In genomic region chr4:108650212-108651067, GRCh38 we compare ENCODE assay signal across 1 cellular context.
TF ChIP-seq lines count a peak whose summit lies in the region.

Gene OSTC (plus strand): TSS chr4:108650599. CDS start chr4:108650656, 57 bp downstream.

TF ChIP-seq in HepG2, 621 proteins besides CTCF, POLR2A, EP300 and RAD21 (continued from another document and continues in another):
- TF ChIP-seq, protein P1, sequence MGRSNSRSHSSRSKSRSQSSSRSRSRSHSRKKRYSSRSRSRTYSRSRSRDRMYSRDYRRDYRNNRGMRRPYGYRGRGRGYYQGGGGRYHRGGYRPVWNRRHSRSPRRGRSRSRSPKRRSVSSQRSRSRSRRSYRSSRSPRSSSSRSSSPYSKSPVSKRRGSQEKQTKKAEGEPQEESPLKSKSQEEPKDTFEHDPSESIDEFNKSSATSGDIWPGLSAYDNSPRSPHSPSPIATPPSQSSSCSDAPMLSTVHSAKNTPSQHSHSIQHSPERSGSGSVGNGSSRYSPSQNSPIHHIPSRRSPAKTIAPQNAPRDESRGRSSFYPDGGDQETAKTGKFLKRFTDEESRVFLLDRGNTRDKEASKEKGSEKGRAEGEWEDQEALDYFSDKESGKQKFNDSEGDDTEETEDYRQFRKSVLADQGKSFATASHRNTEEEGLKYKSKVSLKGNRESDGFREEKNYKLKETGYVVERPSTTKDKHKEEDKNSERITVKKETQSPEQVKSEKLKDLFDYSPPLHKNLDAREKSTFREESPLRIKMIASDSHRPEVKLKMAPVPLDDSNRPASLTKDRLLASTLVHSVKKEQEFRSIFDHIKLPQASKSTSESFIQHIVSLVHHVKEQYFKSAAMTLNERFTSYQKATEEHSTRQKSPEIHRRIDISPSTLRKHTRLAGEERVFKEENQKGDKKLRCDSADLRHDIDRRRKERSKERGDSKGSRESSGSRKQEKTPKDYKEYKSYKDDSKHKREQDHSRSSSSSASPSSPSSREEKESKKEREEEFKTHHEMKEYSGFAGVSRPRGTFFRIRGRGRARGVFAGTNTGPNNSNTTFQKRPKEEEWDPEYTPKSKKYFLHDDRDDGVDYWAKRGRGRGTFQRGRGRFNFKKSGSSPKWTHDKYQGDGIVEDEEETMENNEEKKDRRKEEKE (IDR thresholded peaks at IDR 0.05): no peak
- TF ChIP-seq REL (CRISPR knock-in tag; conservative IDR thresholded peaks at IDR 0.05): no peak
- no peak; the same call in 1 of the 2 replicates for TF ChIP-seq ZNF224 (CRISPR knock-in tag; IDR thresholded peaks at IDR 0.05)
- TF ChIP-seq ZNF484 (CRISPR knock-in tag; IDR thresholded peaks at IDR 0.05; ENCODE audit: borderline replicate concordance, low read depth): no peak
- peak; percentile 86; the same call in 1 of the 2 replicates for TF ChIP-seq YEATS2 (CRISPR knock-in tag; IDR thresholded peaks at IDR 0.05; ENCODE audit: borderline replicate concordance)
- peak; percentile 64; the same call in 1 of the 2 replicates for TF ChIP-seq ZNF264 (CRISPR knock-in tag; IDR thresholded peaks at IDR 0.05)
- TF ChIP-seq SRSF1 (optimal IDR thresholded peaks at IDR 0.05; ENCODE audit: low read depth, low read length): no peak
- TF ChIP-seq EEA1 (CRISPR knock-in tag; IDR thresholded peaks at IDR 0.05; ENCODE audit: borderline replicate concordance): no peak
- no peak for TF ChIP-seq MBNL3 (CRISPR knock-in tag; conservative IDR thresholded peaks at IDR 0.05)
- TF ChIP-seq RELA (CRISPR knock-in tag; IDR thresholded peaks at IDR 0.05): no peak
- TF ChIP-seq ARID2 (CRISPR knock-in tag; IDR thresholded peaks at IDR 0.05; ENCODE audit: borderline replicate concordance): no peak; the same call in 1 of the 2 replicates
- no peak for TF ChIP-seq NFATC3 (CRISPR knock-in tag; IDR thresholded peaks at IDR 0.05)
- 0 out of 2 replicates have a peak, but pooled peaks have one; percentile 35 for TF ChIP-seq ZNF773 (CRISPR knock-in tag; IDR thresholded peaks at IDR 0.05; ENCODE audit: borderline replicate concordance)
- TF ChIP-seq, protein P2, sequence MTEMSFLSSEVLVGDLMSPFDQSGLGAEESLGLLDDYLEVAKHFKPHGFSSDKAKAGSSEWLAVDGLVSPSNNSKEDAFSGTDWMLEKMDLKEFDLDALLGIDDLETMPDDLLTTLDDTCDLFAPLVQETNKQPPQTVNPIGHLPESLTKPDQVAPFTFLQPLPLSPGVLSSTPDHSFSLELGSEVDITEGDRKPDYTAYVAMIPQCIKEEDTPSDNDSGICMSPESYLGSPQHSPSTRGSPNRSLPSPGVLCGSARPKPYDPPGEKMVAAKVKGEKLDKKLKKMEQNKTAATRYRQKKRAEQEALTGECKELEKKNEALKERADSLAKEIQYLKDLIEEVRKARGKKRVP (CRISPR knock-in tag; IDR thresholded peaks at IDR 0.05): peak in 1 of 2 experiments; percentile 52; a peak in 1 of 4 replicates
- no peak for TF ChIP-seq ZNF720 (CRISPR knock-in tag; IDR thresholded peaks at IDR 0.05)
- no peak for TF ChIP-seq RARA (CRISPR knock-in tag; IDR thresholded peaks at IDR 0.05)
- peak; percentile 62; the same call in 1 of the 2 replicates for TF ChIP-seq ZNF335 (CRISPR knock-in tag; IDR thresholded peaks at IDR 0.05)
- no peak for TF ChIP-seq ZNF180 (CRISPR knock-in tag; IDR thresholded peaks at IDR 0.05; ENCODE audit: borderline replicate concordance, low read depth)
- peak; percentile 72; the same call in 1 of the 2 replicates for TF ChIP-seq ZNF766 (CRISPR knock-in tag; IDR thresholded peaks at IDR 0.05; ENCODE audit: borderline replicate concordance)
- peak; percentile 71 for TF ChIP-seq ZNF263 (CRISPR knock-in tag; IDR thresholded peaks at IDR 0.05)
- TF ChIP-seq HNRNPH1 (optimal IDR thresholded peaks at IDR 0.05; ENCODE audit: low read depth, low read length): peak; percentile 42
- TF ChIP-seq MED13 (CRISPR knock-in tag; IDR thresholded peaks at IDR 0.05): peak; percentile 49; the same call in 1 of the 2 replicates
- 0 out of 2 replicates have a peak, but pooled peaks have one; percentile 35 for TF ChIP-seq ERF (CRISPR knock-in tag; IDR thresholded peaks at IDR 0.05)
- no peak for TF ChIP-seq NR2F2 (IDR thresholded peaks at IDR 0.05; ENCODE audit: borderline replicate concordance, low read depth)
- TF ChIP-seq TERF1 (CRISPR knock-in tag; IDR thresholded peaks at IDR 0.05): no peak
- peak; percentile 98 for TF ChIP-seq DMAP1 (CRISPR knock-in tag; IDR thresholded peaks at IDR 0.05)
- TF ChIP-seq THAP11 (CRISPR knock-in tag; IDR thresholded peaks at IDR 0.05): peak; percentile 84
- peak; percentile 50; the same call in 1 of the 2 replicates for TF ChIP-seq FOXC1 (CRISPR knock-in tag; IDR thresholded peaks at IDR 0.05; ENCODE audit: borderline replicate concordance)
- TF ChIP-seq GTF2F1 (IDR thresholded peaks at IDR 0.05; ENCODE audit: low read length): no peak
- TF ChIP-seq, protein P3, sequence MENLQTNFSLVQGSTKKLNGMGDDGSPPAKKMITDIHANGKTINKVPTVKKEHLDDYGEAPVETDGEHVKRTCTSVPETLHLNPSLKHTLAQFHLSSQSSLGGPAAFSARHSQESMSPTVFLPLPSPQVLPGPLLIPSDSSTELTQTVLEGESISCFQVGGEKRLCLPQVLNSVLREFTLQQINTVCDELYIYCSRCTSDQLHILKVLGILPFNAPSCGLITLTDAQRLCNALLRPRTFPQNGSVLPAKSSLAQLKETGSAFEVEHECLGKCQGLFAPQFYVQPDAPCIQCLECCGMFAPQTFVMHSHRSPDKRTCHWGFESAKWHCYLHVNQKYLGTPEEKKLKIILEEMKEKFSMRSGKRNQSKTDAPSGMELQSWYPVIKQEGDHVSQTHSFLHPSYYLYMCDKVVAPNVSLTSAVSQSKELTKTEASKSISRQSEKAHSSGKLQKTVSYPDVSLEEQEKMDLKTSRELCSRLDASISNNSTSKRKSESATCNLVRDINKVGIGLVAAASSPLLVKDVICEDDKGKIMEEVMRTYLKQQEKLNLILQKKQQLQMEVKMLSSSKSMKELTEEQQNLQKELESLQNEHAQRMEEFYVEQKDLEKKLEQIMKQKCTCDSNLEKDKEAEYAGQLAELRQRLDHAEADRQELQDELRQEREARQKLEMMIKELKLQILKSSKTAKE (CRISPR knock-in tag; IDR thresholded peaks at IDR 0.05; ENCODE audit: borderline replicate concordance): no peak
- TF ChIP-seq NONO (IDR thresholded peaks at IDR 0.05): no peak
- TF ChIP-seq NONO (CRISPR knock-in tag; conservative IDR thresholded peaks at IDR 0.05): peak; percentile 43; the same call in 1 of the 2 replicates
- TF ChIP-seq ZNF784 (CRISPR knock-in tag; IDR thresholded peaks at IDR 0.05; ENCODE audit: borderline replicate concordance): peak; percentile 73; the same call in 1 of the 2 replicates
- TF ChIP-seq ZNF468 (CRISPR knock-in tag; IDR thresholded peaks at IDR 0.05): no peak
- no peak for TF ChIP-seq ZNF280B (CRISPR knock-in tag; IDR thresholded peaks at IDR 0.05; ENCODE audit: borderline replicate concordance)
- TF ChIP-seq ZBTB20 (CRISPR knock-in tag; IDR thresholded peaks at IDR 0.05; ENCODE audit: borderline replicate concordance, low read depth): no peak
- TF ChIP-seq MLXIP (CRISPR knock-in tag; IDR thresholded peaks at IDR 0.05; ENCODE audit: borderline replicate concordance): no peak
- no peak for TF ChIP-seq ZBTB8A (CRISPR knock-in tag; IDR thresholded peaks at IDR 0.05; ENCODE audit: borderline replicate concordance, low read depth)
- TF ChIP-seq ZFX (CRISPR knock-in tag; IDR thresholded peaks at IDR 0.05; ENCODE audit: low read depth): peak; percentile 97
- TF ChIP-seq KIAA2018 (CRISPR knock-in tag; IDR thresholded peaks at IDR 0.05; ENCODE audit: borderline replicate concordance): peak; percentile 40; the same call in 1 of the 2 replicates
